ENCODE assay signal across 28 cellular contexts in the genomic region with DNA sequence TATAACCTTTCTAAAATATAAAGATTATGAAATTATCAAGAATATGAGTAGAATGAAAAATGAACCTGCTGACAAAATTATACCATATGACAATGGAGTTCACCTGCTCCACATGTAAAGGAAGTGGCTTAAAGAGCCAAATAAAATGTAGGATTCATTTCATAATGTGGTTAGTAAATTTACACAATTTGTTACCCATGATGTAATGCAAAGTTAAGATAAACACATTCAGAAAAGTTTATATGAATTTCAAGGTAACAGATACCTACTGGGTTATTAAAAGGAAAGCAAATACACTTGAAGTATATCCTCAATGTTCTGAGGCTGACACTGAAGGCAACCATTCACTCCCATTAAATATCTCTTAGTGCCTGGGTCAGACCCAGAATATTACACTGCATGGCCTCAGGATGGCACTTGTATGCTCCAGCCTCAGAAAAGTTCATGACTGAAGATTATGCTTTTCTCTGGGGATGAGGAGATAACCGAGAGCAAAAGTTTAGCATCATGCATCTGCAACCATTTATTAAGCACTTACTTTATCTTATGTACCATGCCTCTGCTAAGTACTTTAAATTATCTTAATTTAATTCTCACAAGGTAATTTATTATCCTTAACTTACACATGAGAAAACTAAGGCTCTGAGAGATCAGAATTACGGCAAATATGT. TPM values are rescaled to one million over a fixed set of nuclear protein-coding genes. Genes with fewer than 3 reads are reported as not detected.
DNase-seq lines count a peak whose midpoint lies in the region; ATAC-seq and TF ChIP-seq lines count a peak whose summit lies in the region.
"Had no signal": no experiment of that assay in that cellular context is flagged by ENCODE, and none has a peak within 500 bp of the region (broad histone marks: within the 10 kb centered on the region; RNA-seq: fewer than 3 reads in every experiment).

No MANE protein-coding gene starts in this region.

- CTCF ChIA-PET in HEK293 (lab: Yijun Ruan, JAX) = interaction anchor here (0.7 kb wide), 1 partner anchor 181 kb away, joined by 4 read pairs; no protein-coding TSS in a partner anchor

- H3K9me3 ChIP-seq in BE2C (no peaks in the 10 kb centered on the region), HEK293 (ENCODE audit: control insufficient read depth, insufficient read depth, low read depth, low read length) (no peaks in the 10 kb centered on the region), RWPE2 (ENCODE audit: severe bottlenecking) (no peaks in the 10 kb centered on the region)
- H3K9me3 ChIP-seq: Caco-2, esophagus squamous epithelium, heart right ventricle, MG63, SJSA1, upper lobe of right lung had no signal

- POLR2A ChIA-PET in HEK293 (lab: Yijun Ruan, JAX) = interaction anchor here (0.9 kb wide), 1 partner anchor 41 kb away, joined by 4 read pairs; no protein-coding TSS in a partner anchor

- H3K4me3 ChIP-seq in BE2C (ENCODE audit: low read depth, low read length) = no peak overlapping the region
- H3K4me3 ChIP-seq in HEK293 (ENCODE audit: low read depth, low read length) = no peak overlapping the region
- no peak overlapping the region for H3K4me3 ChIP-seq in RWPE2 (ENCODE audit: severe bottlenecking)
- H3K4me3 ChIP-seq: esophagus squamous epithelium, heart right ventricle, lung, MG63, SJSA1, upper lobe of right lung had no signal

- H3K27ac ChIP-seq in HEK293 (ENCODE audit: extremely low read depth, low read depth, low read length) = no peak overlapping the region
- no peak overlapping the region for H3K27ac ChIP-seq in RWPE2 (ENCODE audit: poor library complexity, severe bottlenecking)
- H3K27ac ChIP-seq: esophagus squamous epithelium, SJSA1, upper lobe of right lung had no signal

- no peaks in the 10 kb centered on the region; the same call in 1 of the 2 replicates for H3K4me1 ChIP-seq in BE2C
- H3K4me1 ChIP-seq in HEK293 (ENCODE audit: control insufficient read depth, insufficient read depth, low read length) = peaks cover 15% of the 10 kb centered on the region
- peaks cover 12% of the 10 kb centered on the region for H3K4me1 ChIP-seq in RWPE2 (ENCODE audit: insufficient read depth, poor library complexity, severe bottlenecking)

- DNase-seq in BE2C (peak; percentile 28), RWPE2 (ENCODE audit: low spot score) (no peak), left colon (no peak), NCI-H187 (lab: John Stamatoyannopoulos, UW) (no peak), SW 1271 (lab: John Stamatoyannopoulos, UW) (no peak)
- DNase-seq: activated CD4-positive, alpha-beta T cell treated with anti-CD3 and anti-CD28 coated beads, Interleukin-2, amount 50 U/mL, for 4 hours; activated naive CD4-positive, alpha-beta T cell treated with anti-CD3 and anti-CD28 coated beads, Interleukin-2, amount 10 ng/mL, durations not matched to agents 7 days and 5 days; amniotic stem cell; Caco-2; cerebellar nuclear complex; dermis blood vessel endothelial cell; DMS53; endodermal cell; esophagus squamous epithelium; heart right ventricle; HFFc6; MG63; NCI-H2029 treated with DMSO at 0.1 percent for 48 hours; NCI-H2227 treated with DMSO at 0.1 percent for 48 hours; NCI-H69; stimulated activated CD4-positive, alpha-beta T cell treated with anti-CD3 and anti-CD28 coated beads, Interleukin-15, amount 100 ng/mL, for 24 hours; upper lobe of right lung had no signal

- TF ChIP-seq CTCF in BE2C (IDR thresholded peaks at IDR 0.05; ENCODE audit: low read depth, low read length) (peak; percentile 31), HEK293 (tag by site-specific recombination; IDR thresholded peaks at IDR 0.05) (no peak), RWPE2 (IDR thresholded peaks at IDR 0.05; ENCODE audit: poor library complexity, severe bottlenecking) (no peak)

- intact Hi-C loops in left colon (cut with DNase I, micrococcal nuclease) = no loop called here

- H3K36me3 ChIP-seq in BE2C = no peaks in the 10 kb centered on the region
- no peaks in the 10 kb centered on the region for H3K36me3 ChIP-seq in HEK293 (ENCODE audit: control insufficient read depth in 2 of 2, insufficient read depth in 1 of 2, low read length in 2 of 2)
- peaks cover 10% of the 10 kb centered on the region; the same call in 1 of the 2 replicates for H3K36me3 ChIP-seq in RWPE2 (ENCODE audit: low read depth)
- H3K36me3 ChIP-seq: esophagus squamous epithelium, MG63, SJSA1, upper lobe of right lung had no signal

- H3K27me3 ChIP-seq in BE2C (no peaks in the 10 kb centered on the region), RWPE2 (ENCODE audit: insufficient read depth, poor library complexity, severe bottlenecking) (no peaks in the 10 kb centered on the region)
- H3K27me3 ChIP-seq: esophagus squamous epithelium, heart right ventricle, MG63, SJSA1, upper lobe of right lung had no signal

- ATAC-seq in RWPE2 (ENCODE audit: low read depth) (0 out of 3 replicates have a peak, but pooled peaks have one; percentile 41), left colon (peak; percentile 48), HG03025 (IDR thresholded peaks at IDR 0.05; ENCODE audit: low FRiP score, unreplicated experiment) (no peak)
- ATAC-seq: activated CD4-positive, CD25-positive, alpha-beta regulatory T cell treated with anti-CD3 and anti-CD28 coated beads, Interleukin-2, amount 50 U/mL, for 24 hours; stimulated activated memory B cell treated with anti-CD40 and anti-IgM and Interleukin-4, amounts not matched to agents 10 μg/mL and 1 μg/mL and 100 μg/mL, for 72 hours; upper lobe of right lung had no signal

TF ChIP-seq in HEK293, 187 proteins besides CTCF, POLR2A, EP300 and RAD21:
- TF ChIP-seq OSR2 (tag by site-specific recombination; IDR thresholded peaks at IDR 0.05) (peak; percentile 60; the same call in 1 of the 2 replicates), ZNF175 (tag by site-specific recombination; IDR thresholded peaks at IDR 0.05) (no peak), SP7 (tag by site-specific recombination; IDR thresholded peaks at IDR 0.05) (peak; percentile 34; the same call in 1 of the 2 replicates), ZNF701 (tag by site-specific recombination; IDR thresholded peaks at IDR 0.05) (no peak), ZBTB21 (tag by site-specific recombination; IDR thresholded peaks at IDR 0.05) (no peak), ZNF366 (tag by site-specific recombination; conservative IDR thresholded peaks at IDR 0.05) (peak; percentile 38), ZNF664 (tag by site-specific recombination; IDR thresholded peaks at IDR 0.05) (0 out of 2 replicates have a peak, but pooled peaks have one; percentile 38), ZNF843 (tag by site-specific recombination; IDR thresholded peaks at IDR 0.05) (0 out of 2 replicates have a peak, but pooled peaks have one; percentile 17)
- TF ChIP-seq, protein P1, sequence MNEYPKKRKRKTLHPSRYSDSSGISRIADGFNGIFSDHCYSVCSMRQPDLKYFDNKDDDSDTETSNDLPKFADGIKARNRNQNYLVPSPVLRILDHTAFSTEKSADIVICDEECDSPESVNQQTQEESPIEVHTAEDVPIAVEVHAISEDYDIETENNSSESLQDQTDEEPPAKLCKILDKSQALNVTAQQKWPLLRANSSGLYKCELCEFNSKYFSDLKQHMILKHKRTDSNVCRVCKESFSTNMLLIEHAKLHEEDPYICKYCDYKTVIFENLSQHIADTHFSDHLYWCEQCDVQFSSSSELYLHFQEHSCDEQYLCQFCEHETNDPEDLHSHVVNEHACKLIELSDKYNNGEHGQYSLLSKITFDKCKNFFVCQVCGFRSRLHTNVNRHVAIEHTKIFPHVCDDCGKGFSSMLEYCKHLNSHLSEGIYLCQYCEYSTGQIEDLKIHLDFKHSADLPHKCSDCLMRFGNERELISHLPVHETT (tag by site-specific recombination; IDR thresholded peaks at IDR 0.05) = 0 out of 2 replicates have a peak, but pooled peaks have one; percentile 26
- TF ChIP-seq, protein P2, sequence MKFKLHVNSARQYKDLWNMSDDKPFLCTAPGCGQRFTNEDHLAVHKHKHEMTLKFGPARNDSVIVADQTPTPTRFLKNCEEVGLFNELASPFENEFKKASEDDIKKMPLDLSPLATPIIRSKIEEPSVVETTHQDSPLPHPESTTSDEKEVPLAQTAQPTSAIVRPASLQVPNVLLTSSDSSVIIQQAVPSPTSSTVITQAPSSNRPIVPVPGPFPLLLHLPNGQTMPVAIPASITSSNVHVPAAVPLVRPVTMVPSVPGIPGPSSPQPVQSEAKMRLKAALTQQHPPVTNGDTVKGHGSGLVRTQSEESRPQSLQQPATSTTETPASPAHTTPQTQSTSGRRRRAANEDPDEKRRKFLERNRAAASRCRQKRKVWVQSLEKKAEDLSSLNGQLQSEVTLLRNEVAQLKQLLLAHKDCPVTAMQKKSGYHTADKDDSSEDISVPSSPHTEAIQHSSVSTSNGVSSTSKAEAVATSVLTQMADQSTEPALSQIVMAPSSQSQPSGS (tag by site-specific recombination; IDR thresholded peaks at IDR 0.05; ENCODE audit: low read depth) = peak; percentile 69; the same call in 1 of the 2 replicates
- TF ChIP-seq, protein P3, sequence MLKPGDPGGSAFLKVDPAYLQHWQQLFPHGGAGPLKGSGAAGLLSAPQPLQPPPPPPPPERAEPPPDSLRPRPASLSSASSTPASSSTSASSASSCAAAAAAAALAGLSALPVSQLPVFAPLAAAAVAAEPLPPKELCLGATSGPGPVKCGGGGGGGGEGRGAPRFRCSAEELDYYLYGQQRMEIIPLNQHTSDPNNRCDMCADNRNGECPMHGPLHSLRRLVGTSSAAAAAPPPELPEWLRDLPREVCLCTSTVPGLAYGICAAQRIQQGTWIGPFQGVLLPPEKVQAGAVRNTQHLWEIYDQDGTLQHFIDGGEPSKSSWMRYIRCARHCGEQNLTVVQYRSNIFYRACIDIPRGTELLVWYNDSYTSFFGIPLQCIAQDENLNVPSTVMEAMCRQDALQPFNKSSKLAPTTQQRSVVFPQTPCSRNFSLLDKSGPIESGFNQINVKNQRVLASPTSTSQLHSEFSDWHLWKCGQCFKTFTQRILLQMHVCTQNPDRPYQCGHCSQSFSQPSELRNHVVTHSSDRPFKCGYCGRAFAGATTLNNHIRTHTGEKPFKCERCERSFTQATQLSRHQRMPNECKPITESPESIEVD (tag by site-specific recombination; IDR thresholded peaks at IDR 0.05) = peak; percentile 72
TF ChIP-seq in HEK293: peak in this region for 8.

RNA-seq across cellular contexts. Expression of a gene that starts 6.2 kb away (rescaled TPM):
- polyA plus RNA-seq in BE2C (2012; ENCODE audit: insufficient read depth, insufficient read length, low read depth) = 6.2 TPM
- total RNA-seq in left colon = 10 to 100 TPM; 36.8 to 45.8 TPM
